1 cellular context compared by ENCODE assay signal in genomic region chr17:72345536-72345935, GRCh38.
TF ChIP-seq lines count a peak whose summit lies in the region.

No MANE protein-coding gene starts in this region.

TF ChIP-seq in H1, 55 proteins besides CTCF, POLR2A, EP300 and RAD21 (continued from another document):
- TF ChIP-seq NRF1 (IDR thresholded peaks at IDR 0.05; ENCODE audit: low read depth, low read length) (no peak), USF2 (IDR thresholded peaks at IDR 0.05; ENCODE audit: low read length) (no peak), ASH2L (IDR thresholded peaks at IDR 0.05; ENCODE audit: low read length) (no peak), TAF1 (IDR thresholded peaks at IDR 0.05; ENCODE audit: low read depth, low read length) (no peak), CBX5 (IDR thresholded peaks at IDR 0.05; ENCODE audit: low read depth, low read length) (no peak), RXRA (IDR thresholded peaks at IDR 0.05; ENCODE audit: insufficient read depth, low read depth, low read length) (no peak)
